ENCODE assay signal across 8 cellular contexts in the genomic region with DNA sequence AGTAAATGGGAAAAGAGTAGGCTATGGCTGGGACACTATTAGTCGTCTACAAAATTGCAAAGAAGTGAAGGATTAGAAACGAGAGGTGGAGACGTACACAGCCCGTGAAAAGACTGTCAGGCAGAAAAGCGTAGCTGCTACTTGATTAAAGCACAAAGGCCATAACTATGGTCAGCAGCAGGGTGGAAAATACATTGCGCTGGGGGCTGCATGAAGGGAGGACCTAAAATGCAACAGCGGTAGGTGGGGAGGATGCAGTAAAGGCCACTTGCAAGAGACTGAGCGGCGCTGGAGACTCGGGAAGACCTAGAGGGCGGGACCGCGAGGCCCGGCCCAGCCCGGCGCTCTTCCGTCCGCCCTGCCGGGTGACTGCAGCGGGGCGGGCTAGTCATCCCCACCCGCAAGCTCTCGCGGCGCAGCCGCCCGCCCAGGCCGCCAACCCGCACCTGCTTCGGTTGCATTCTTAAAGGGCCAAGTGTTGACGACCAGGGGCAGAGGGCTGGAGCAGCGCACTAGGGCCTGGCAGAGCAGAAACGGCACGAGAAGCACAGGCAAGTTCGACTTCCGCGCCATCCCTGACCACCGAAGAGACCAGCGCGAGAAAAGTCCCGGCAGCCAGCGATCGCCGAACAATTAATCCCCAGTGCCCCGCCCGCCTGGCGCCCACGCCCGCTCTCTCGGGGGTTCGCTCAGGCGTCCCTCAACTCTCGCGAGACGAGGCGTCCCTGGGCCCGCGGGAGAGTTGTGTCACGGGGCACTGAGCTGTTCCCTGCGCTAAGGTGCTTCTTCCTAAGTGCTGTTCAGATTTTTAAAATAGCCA. TPM values are rescaled to one million over a fixed set of nuclear protein-coding genes. Genes with fewer than 3 reads are reported as not detected.
A peak's percentile ranks its signal among the peaks of the same experiment; 100 is the strongest.
DNase-seq lines count a peak whose midpoint lies in the region; ATAC-seq, FAIRE-seq and TF ChIP-seq lines count a peak whose summit lies in the region.

A gene (minus strand): TSS at position 635 of the 820 bp plus-strand sequence. CDS start 62 bp downstream, at position 573.

- peak within 1 kb of the TSS; percentile 76 for H3K4me3 ChIP-seq in BJ (ENCODE audit: low read depth, low read length)
- H3K4me3 ChIP-seq in left lung: peak within 1 kb of the TSS; percentile 54 to 64

- intact Hi-C loops in dendritic cell treated with granulocyte-macrophage colony-stimulating factor and Interleukin-4, amounts not matched to agents 40 ng/mL and 50 ng/mL, for 4 days (cut with micrococcal nuclease): loop anchor here (1.0 to 5.0 kb wide), 2 partner anchors 133 to 190 kb away; a partner anchor contains a TSS
- intact Hi-C loops in left lung (cut with DNase I): no loop called here

- H3K4me1 ChIP-seq in left lung: peaks cover 0 to 19% of the 10 kb centered on the region in 2 donors

- H3K36me3 ChIP-seq in BJ (ENCODE audit: control insufficient read depth, insufficient read depth, low read length) (no peaks in the 10 kb centered on the region), left lung (peaks cover 0 to 25% of the 10 kb centered on the region in 2 donors)

- CTCF ChIA-PET in BJ (lab: Yijun Ruan, JAX): interaction anchor here (1.0 to 1.6 kb wide), 3 partner anchors 58 to 193 kb away, joined by 3 read pairs; no protein-coding TSS in a partner anchor

- no peaks in the 10 kb centered on the region for H3K27me3 Mint-ChIP-seq in dendritic cell treated with granulocyte-macrophage colony-stimulating factor and Interleukin-4, amounts not matched to agents 40 ng/mL and 50 ng/mL, for 4 days

- peak within 1 kb of the TSS; percentile 90 for H3K4me3 Mint-ChIP-seq in dendritic cell treated with granulocyte-macrophage colony-stimulating factor and Interleukin-4, amounts not matched to agents 40 ng/mL and 50 ng/mL, for 4 days

- peaks cover 25% of the 10 kb centered on the region for H3K4me1 Mint-ChIP-seq in dendritic cell treated with granulocyte-macrophage colony-stimulating factor and Interleukin-4, amounts not matched to agents 40 ng/mL and 50 ng/mL, for 4 days (ENCODE audit: low read depth)

- ATAC-seq in HG03457 (IDR thresholded peaks at IDR 0.05; ENCODE audit: unreplicated experiment) (peak; percentile 89), left lung (peak; percentile 97)

- H3K27me3 ChIP-seq in BJ (ENCODE audit: control insufficient read depth, insufficient read depth, low read length) (no peaks in the 10 kb centered on the region), left lung (no peaks in the 10 kb centered on the region)

- H3K9me3 ChIP-seq in left lung: no peaks in the 10 kb centered on the region

- peak; percentile 94 for FAIRE-seq in GM19239 (lab: Jason Lieb, UNC)

- DNase-seq in BJ (ENCODE audit: low read depth) (peak; percentile 68), GM19239 (ENCODE audit: insufficient read length, low spot score) (peak; percentile 79), NCI-H748 (lab: John Stamatoyannopoulos, UW; ENCODE audit: unreplicated experiment) (peak; percentile 94), left lung (peak; percentile 98)
- DNase-seq in activated CD4-positive, alpha-beta T cell treated with anti-CD3 and anti-CD28 coated beads, Interleukin-2, amount 50 U/mL, for 24 hours (ENCODE audit: low read depth in 1 of 2, low spot score in 1 of 2): peak; percentile 87 to 95
- peak; percentile 94 for DNase-seq in stimulated activated CD4-positive, alpha-beta T cell treated with anti-CD3 and anti-CD28 coated beads, Interleukin-2, amount 100 ng/mL, for 48 hours

- TF ChIP-seq CTCF in BJ (IDR thresholded peaks at IDR 0.05; ENCODE audit: insufficient read depth, low read depth, low read length) (no peak), left lung (IDR thresholded peaks at IDR 0.05) (peak in 1 of 2 donors; percentile 21)

- peak within 1 kb of the TSS; percentile 98 for H3K27ac Mint-ChIP-seq in dendritic cell treated with granulocyte-macrophage colony-stimulating factor and Interleukin-4, amounts not matched to agents 40 ng/mL and 50 ng/mL, for 4 days

- no peaks in the 10 kb centered on the region for H3K9me3 Mint-ChIP-seq in dendritic cell treated with granulocyte-macrophage colony-stimulating factor and Interleukin-4, amounts not matched to agents 40 ng/mL and 50 ng/mL, for 4 days

- peak within 1 kb of the TSS; percentile 94 to 98 for H3K27ac ChIP-seq in left lung

- H3K36me3 Mint-ChIP-seq in dendritic cell treated with granulocyte-macrophage colony-stimulating factor and Interleukin-4, amounts not matched to agents 40 ng/mL and 50 ng/mL, for 4 days (ENCODE audit: low read depth): peaks cover 34% of the 10 kb centered on the region

- POLR2A ChIA-PET in BJ (lab: Charles Lee): interaction anchor here (0.6 to 1.8 kb wide), 8 partner anchors 18 to 681 kb away, joined by 3 to 8 read pairs (median 4); no protein-coding TSS in a partner anchor

RNA-seq across cellular contexts. Expression of the gene that starts here (rescaled TPM):
- 102 and 120 TPM in 2 replicates for polyA plus RNA-seq in BJ (2011; rRNA removed)
- polyA minus RNA-seq in BJ (2011; rRNA and poly(A)+ RNA removed): 23.7 and 42.9 TPM in 2 replicates
- 10 to 100 TPM; 28.8 to 31.3 TPM for total RNA-seq in left lung

Comparison
In these comparisons a context has a peak if more than half of its experiments do, and no peak if none do; other contexts are left out.
1. Peak in every context shown above with its lines: DNase-seq, ATAC-seq, H3K4me3 ChIP-seq and H3K27ac ChIP-seq.